In genomic region chr2:143482761-143483160, GRCh38 we compare ENCODE assay signal across 18 cellular contexts.
DNase-seq lines count a peak whose midpoint lies in the region; ATAC-seq and TF ChIP-seq lines count a peak whose summit lies in the region.
"Had no signal": no experiment of that assay in that cellular context is flagged by ENCODE, and none has a peak within 500 bp of the region (broad histone marks: within the 10 kb centered on the region; RNA-seq: fewer than 3 reads in every experiment).

No MANE protein-coding gene starts in this region.

- H3K4me2 ChIP-seq in osteoblast (ENCODE audit: insufficient read depth, low read length) = peak overlapping the region; percentile 3
- H3K4me2 ChIP-seq: BLaER1 had no signal

- no peak for TF ChIP-seq EP300 in gastroesophageal sphincter (IDR thresholded peaks at IDR 0.05)

- H3K27me3 ChIP-seq in ascending aorta (no peaks in the 10 kb centered on the region), gastroesophageal sphincter (no peaks in the 10 kb centered on the region), osteoblast (ENCODE audit: insufficient read depth, low read length) (no peaks in the 10 kb centered on the region), upper lobe of right lung (no peaks in the 10 kb centered on the region)
- H3K27me3 ChIP-seq: BLaER1, SJSA1 had no signal

- H3K9me3 ChIP-seq in ascending aorta = no peaks in the 10 kb centered on the region
- no peaks in the 10 kb centered on the region for H3K9me3 ChIP-seq in gastroesophageal sphincter
- H3K9me3 ChIP-seq in osteoblast (ENCODE audit: low read depth, low read length) = no peaks in the 10 kb centered on the region
- no peaks in the 10 kb centered on the region for H3K9me3 ChIP-seq in upper lobe of right lung
- H3K9me3 ChIP-seq: BLaER1, SJSA1 had no signal

- H3K4me3 ChIP-seq in ascending aorta (peak overlapping the region in 1 of 2 donors; percentile 5), gastroesophageal sphincter (no peak overlapping the region), osteoblast (ENCODE audit: insufficient read depth, low read length) (no peak overlapping the region), upper lobe of right lung (no peak overlapping the region), lower leg skin (ENCODE audit: low read depth, poor library complexity, severe bottlenecking) (no peak overlapping the region)
- H3K4me3 ChIP-seq: BLaER1, SJSA1 had no signal

- H3K27ac ChIP-seq in ascending aorta (peak overlapping the region; percentile 69 to 75), gastroesophageal sphincter (peak overlapping the region; percentile 50 to 71 (median 66)), osteoblast (ENCODE audit: low read depth, low read length) (no peak overlapping the region), upper lobe of right lung (peak overlapping the region; percentile 34)
- H3K27ac ChIP-seq: BLaER1, SJSA1 had no signal

- H2AFZ ChIP-seq in osteoblast (ENCODE audit: low read length) = no peak overlapping the region

- WGBS in gastroesophageal sphincter (ENCODE audit: low coverage in 1 of 2), 2 donors = 36 to 51% methylated on average over 5 of the region's 5 CpGs
- 28 to 33% methylated on average over 5 of the region's 5 CpGs for WGBS in lower leg skin, 2 donors

- H4K20me1 ChIP-seq in osteoblast (ENCODE audit: insufficient read depth, low read length) = no peaks in the 10 kb centered on the region
- H4K20me1 ChIP-seq: BLaER1 had no signal

- TF ChIP-seq POLR2A in gastroesophageal sphincter (IDR thresholded peaks at IDR 0.05) = no peak
- TF ChIP-seq POLR2A in lower leg skin (IDR thresholded peaks at IDR 0.05) = no peak

- no peak for ATAC-seq in gastroesophageal sphincter
- no peak for ATAC-seq in upper lobe of right lung

- intact Hi-C loops in ascending aorta (cut with DNase I) = loop anchor here (5.0 to 10.0 kb wide), 3 partner anchors 218 to 1040 kb away; partner anchors contain the start of gene ZEB2
- intact Hi-C loops in upper lobe of right lung (cut with DNase I) = no loop called here
- intact Hi-C loops in lower leg skin (cut with DNase I; ENCODE audit: low total_unique reads) = no loop called here

- H3K79me2 ChIP-seq in osteoblast (ENCODE audit: insufficient read depth, low read length) = no peaks in the 10 kb centered on the region

- TF ChIP-seq CTCF in ascending aorta (IDR thresholded peaks at IDR 0.05) (no peak), gastroesophageal sphincter (IDR thresholded peaks at IDR 0.05) (no peak), osteoblast (IDR thresholded peaks at IDR 0.05; ENCODE audit: extremely low read depth, low read depth, low read length) (no peak), upper lobe of right lung (IDR thresholded peaks at IDR 0.05) (no peak), lower leg skin (IDR thresholded peaks at IDR 0.05) (no peak)

- DNase-seq in ascending aorta (ENCODE audit: low spot score in 2 of 2) (no peak), osteoblast (ENCODE audit: insufficient read length, low spot score, missing footprints) (no peak), upper lobe of right lung (no peak), lower leg skin (ENCODE audit: low spot score in 2 of 2) (no peak), NCI-H226 (no peak), A172 (ENCODE audit: low spot score) (no peak)
- DNase-seq: activated CD4-positive, alpha-beta T cell treated with anti-CD3 and anti-CD28 coated beads for 48 hours; activated CD8-positive, alpha-beta memory T cell treated with anti-CD3 and anti-CD28 coated beads, Interleukin-2, amount 50 U/mL, for 4 hours; activated gamma-delta T cell; cortex of kidney; DMS 273 treated with DMSO at 0.1 percent for 48 hours; islet precursor cell; MM.1S; NCI-H187 treated with DMSO at 0.1 percent for 48 hours; stimulated activated CD4-positive, alpha-beta T cell treated with anti-CD3 and anti-CD28 coated beads, Interleukin-4, amount 100 ng/mL, for 1 hour had no signal

- H3K36me3 ChIP-seq in ascending aorta (no peaks in the 10 kb centered on the region), gastroesophageal sphincter (no peaks in the 10 kb centered on the region), osteoblast (ENCODE audit: insufficient read depth, low read length) (no peaks in the 10 kb centered on the region), upper lobe of right lung (no peaks in the 10 kb centered on the region)
- H3K36me3 ChIP-seq: BLaER1, SJSA1 had no signal

- H3K4me1 ChIP-seq in ascending aorta = peaks cover 11 to 21% of the 10 kb centered on the region in 2 donors
- H3K4me1 ChIP-seq in gastroesophageal sphincter = peaks cover 0 to 28% (median 0%) of the 10 kb centered on the region in 3 donors
- H3K4me1 ChIP-seq in osteoblast (ENCODE audit: insufficient read depth, low read length) = no peaks in the 10 kb centered on the region
- peaks cover 4% of the 10 kb centered on the region for H3K4me1 ChIP-seq in upper lobe of right lung
- H3K4me1 ChIP-seq: BLaER1, SJSA1 had no signal
